Comparison of ENCODE assay signal across 18 cellular contexts in genomic region chr7:87810726-87811125, GRCh38.
DNase-seq lines count a peak whose midpoint lies in the region; FAIRE-seq and TF ChIP-seq lines count a peak whose summit lies in the region.
"Had no signal": no experiment of that assay in that cellular context is flagged by ENCODE, and none has a peak within 500 bp of the region (broad histone marks: within the 10 kb centered on the region; RNA-seq: fewer than 3 reads in every experiment).

No MANE protein-coding gene starts in this region.

- no peak overlapping the region for H2AK5ac ChIP-seq in H1 (ENCODE audit: low read depth, low read length)

- no peak for TF ChIP-seq CTCF in H1 (IDR thresholded peaks at IDR 0.05; ENCODE audit: control extremely low read depth in 1 of 3, insufficient read depth in 1 of 3, low read depth in 1 of 3, low read length in 3 of 3)
- no peak for TF ChIP-seq CTCF in right atrium auricular region (IDR thresholded peaks at IDR 0.05)

- no peak overlapping the region for H2BK15ac ChIP-seq in H1 (ENCODE audit: low read length)

- no peak for TF ChIP-seq EP300 in H1 (IDR thresholded peaks at IDR 0.05; ENCODE audit: borderline replicate concordance in 1 of 2, low read depth in 2 of 2, low read length in 2 of 2)

- H3K9me3 ChIP-seq in H1 (ENCODE audit: insufficient read depth in 2 of 2, low read depth in 1 of 2, low read length in 1 of 2) (no peaks in the 10 kb centered on the region), right atrium auricular region (no peaks in the 10 kb centered on the region)
- H3K9me3 ChIP-seq: A549, BE2C had no signal

- CTCF ChIA-PET in H1 (lab: Charles Lee; ENCODE audit: partially characterized antibody): interaction anchor here (0.6 to 0.7 kb wide), 2 partner anchors 175 to 1052 kb away, joined by 3 read pairs; no protein-coding TSS in a partner anchor

- no peak overlapping the region for H2BK5ac ChIP-seq in H1 (ENCODE audit: low read depth, low read length)

- no peak for TF ChIP-seq RAD21 in H1 (IDR thresholded peaks at IDR 0.05 in 1 of 2, conservative IDR thresholded peaks at IDR 0.05 in 1 of 2; ENCODE audit: low read depth in 2 of 2, low read length in 2 of 2)

- H3K4me1 ChIP-seq in H1 (replicated peaks in 1 of 4; ENCODE audit: control insufficient read depth in 3 of 4, insufficient read depth in 4 of 4, low read length in 3 of 4) (peaks cover 0 to 4% (median 2%) of the 10 kb centered on the region in 4 experiments; a peak in 3 of 7 replicates), right atrium auricular region (no peaks in the 10 kb centered on the region)
- H3K4me1 ChIP-seq: A549, BE2C had no signal

- no peak overlapping the region for H3K4ac ChIP-seq in H1 (replicated peaks; ENCODE audit: insufficient read length, low read depth, low read length)

- H3K14ac ChIP-seq in H1 (ENCODE audit: insufficient read length): no peak overlapping the region

- no peaks in the 10 kb centered on the region for H3K23me2 ChIP-seq in H1 (ENCODE audit: low read depth, low read length)

- H4K91ac ChIP-seq in H1 (replicated peaks; ENCODE audit: insufficient read length, low read length): no peak overlapping the region

- DNase-seq in RCC 7860 (ENCODE audit: low spot score) (no peak), H1 (ENCODE audit: low read depth in 1 of 2, low spot score in 2 of 2) (no peak), myocyte (ENCODE audit: low read depth) (peak; percentile 12), DMS79 (lab: John Stamatoyannopoulos, UW) (no peak), right atrium auricular region (ENCODE audit: low spot score) (no peak), H4 (ENCODE audit: low spot score) (no peak), islet precursor cell (no peak)
- DNase-seq: BE2C; CD4-positive, alpha-beta memory T cell; DMS153; DND-41; GF-D8 had no signal

- no peak overlapping the region for H2BK12ac ChIP-seq in H1 (ENCODE audit: low read depth, low read length)

- H4K20me1 ChIP-seq in H1 (replicated peaks in 1 of 2; ENCODE audit: control insufficient read depth in 1 of 2, insufficient read depth in 2 of 2, low read length in 2 of 2): no peaks in the 10 kb centered on the region

- TF ChIP-seq POLR2A in H1 (IDR thresholded peaks at IDR 0.05; ENCODE audit: control extremely low read depth in 1 of 2, low read depth in 2 of 2, low read length in 2 of 2): no peak

- POLR2A ChIA-PET in H1 (lab: Charles Lee; ENCODE audit: partially characterized antibody): no interaction called here

- no peak overlapping the region for H3K27ac ChIP-seq in H1 (ENCODE audit: low read depth, low read length)
- H3K27ac ChIP-seq in right atrium auricular region: no peak overlapping the region
- H3K27ac ChIP-seq: A549, C4-2B had no signal

- no peak overlapping the region for H2AFZ ChIP-seq in H1 (ENCODE audit: low read length)

- no peak overlapping the region for H3K56ac ChIP-seq in H1 (replicated peaks; ENCODE audit: insufficient read length, low read depth, low read length)

- peak overlapping the region; percentile 47 for H4K5ac ChIP-seq in H1 (ENCODE audit: insufficient read length, low read depth, low read length)

- no peaks in the 10 kb centered on the region for H3K79me1 ChIP-seq in H1 (ENCODE audit: low read depth, low read length)

- no peak overlapping the region for H4K8ac ChIP-seq in H1 (ENCODE audit: extremely low read depth, insufficient read depth, low read length)

- FAIRE-seq in G401.6 (lab: Jason Lieb, UNC): peak; percentile 79
- FAIRE-seq in RCC 7860 (lab: Jason Lieb, UNC): peak; percentile 40
- no peak for FAIRE-seq in H1 (lab: Jason Lieb, UNC)
- FAIRE-seq: A549, D721Med, HTR-8/SVneo, K562 had no signal

- no peaks in the 10 kb centered on the region for H3K36me3 ChIP-seq in H1 (ENCODE audit: control insufficient read depth in 2 of 4, insufficient read depth in 4 of 4, low read length in 3 of 4)
- H3K36me3 ChIP-seq in right atrium auricular region: no peaks in the 10 kb centered on the region
- H3K36me3 ChIP-seq: BE2C had no signal

- H3K9ac ChIP-seq in H1 (replicated peaks in 1 of 4; ENCODE audit: extremely low read depth in 1 of 4, low read depth in 3 of 4, low read length in 3 of 4): no peak overlapping the region

- 94% methylated on average over 2 of the region's 2 CpGs; no CpG with 5 or more reads in 1 of the 2 experiments for WGBS in H1 (ENCODE audit: extremely low coverage in 1 of 2, insufficient coverage in 1 of 2, insufficient read length in 1 of 2, insufficient replicate concordance in 2 of 2, low coverage in 1 of 2, low lambda C conversion rate in 2 of 2, missing lambda C conversion rate in 1 of 2), 2 experiments

- H3K4me3 ChIP-seq in H1 (ENCODE audit: extremely low read depth in 1 of 4, insufficient read depth in 2 of 4, low read depth in 3 of 4, low read length in 4 of 4): no peak overlapping the region
- no peak overlapping the region for H3K4me3 ChIP-seq in right atrium auricular region
- H3K4me3 ChIP-seq: A549, K562 had no signal

- H3K27me3 ChIP-seq in H1 (replicated peaks in 1 of 4; ENCODE audit: control insufficient read depth in 3 of 4, extremely low read depth in 1 of 4, insufficient read depth in 3 of 4, low read length in 3 of 4): no peaks in the 10 kb centered on the region
- H3K27me3 ChIP-seq in right atrium auricular region: no peaks in the 10 kb centered on the region
- H3K27me3 ChIP-seq: BE2C had no signal

- H2BK120ac ChIP-seq in H1 (replicated peaks; ENCODE audit: low read depth, low read length): no peak overlapping the region

- H3K4me2 ChIP-seq in H1 (ENCODE audit: insufficient read depth in 1 of 2, low read depth in 2 of 2, low read length in 2 of 2): no peak overlapping the region
- H3K4me2 ChIP-seq: A549 had no signal

- H3K23ac ChIP-seq in H1 (ENCODE audit: insufficient read length): no peak overlapping the region

- no peak overlapping the region for H2BK20ac ChIP-seq in H1 (ENCODE audit: low read length)

- no peak overlapping the region for H3K18ac ChIP-seq in H1 (ENCODE audit: extremely low read depth, low read length)

- no peaks in the 10 kb centered on the region for H3K79me2 ChIP-seq in H1 (ENCODE audit: control insufficient read depth in 1 of 2, insufficient read depth in 2 of 2, low read length in 2 of 2)

TF ChIP-seq in H1, 55 proteins besides CTCF, POLR2A, EP300 and RAD21:
- TF ChIP-seq MAFK (IDR thresholded peaks at IDR 0.05; ENCODE audit: low read depth, low read length): no peak
- TF ChIP-seq SRF (IDR thresholded peaks at IDR 0.05; ENCODE audit: low read depth, low read length): no peak
- no peak for TF ChIP-seq ZNF274 (IDR thresholded peaks at IDR 0.05; ENCODE audit: borderline replicate concordance, extremely low read depth, low read length)
- TF ChIP-seq MAX (IDR thresholded peaks at IDR 0.05): no peak
- TF ChIP-seq SIX5 (IDR thresholded peaks at IDR 0.05; ENCODE audit: low read depth, low read length): no peak
- TF ChIP-seq EGR1 (IDR thresholded peaks at IDR 0.05; ENCODE audit: borderline replicate concordance, low read depth, low read length): no peak
- no peak for TF ChIP-seq TEAD4 (IDR thresholded peaks at IDR 0.05; ENCODE audit: low read depth, low read length)
- no peak for TF ChIP-seq SUZ12 (IDR thresholded peaks at IDR 0.05; ENCODE audit: low read length)
- TF ChIP-seq JUN (IDR thresholded peaks at IDR 0.05; ENCODE audit: low read depth, low read length): no peak
- no peak for TF ChIP-seq PHF8 (conservative IDR thresholded peaks at IDR 0.05; ENCODE audit: low read depth, low read length)
- TF ChIP-seq CHD2 (IDR thresholded peaks at IDR 0.05; ENCODE audit: low read length): no peak
- TF ChIP-seq ASH2L (IDR thresholded peaks at IDR 0.05; ENCODE audit: low read length): no peak
- no peak for TF ChIP-seq TAF7 (optimal IDR thresholded peaks at IDR 0.05; ENCODE audit: borderline replicate concordance, low read depth, low read length)
